ENCODE assay signal across 28 cellular contexts in the genomic region with DNA sequence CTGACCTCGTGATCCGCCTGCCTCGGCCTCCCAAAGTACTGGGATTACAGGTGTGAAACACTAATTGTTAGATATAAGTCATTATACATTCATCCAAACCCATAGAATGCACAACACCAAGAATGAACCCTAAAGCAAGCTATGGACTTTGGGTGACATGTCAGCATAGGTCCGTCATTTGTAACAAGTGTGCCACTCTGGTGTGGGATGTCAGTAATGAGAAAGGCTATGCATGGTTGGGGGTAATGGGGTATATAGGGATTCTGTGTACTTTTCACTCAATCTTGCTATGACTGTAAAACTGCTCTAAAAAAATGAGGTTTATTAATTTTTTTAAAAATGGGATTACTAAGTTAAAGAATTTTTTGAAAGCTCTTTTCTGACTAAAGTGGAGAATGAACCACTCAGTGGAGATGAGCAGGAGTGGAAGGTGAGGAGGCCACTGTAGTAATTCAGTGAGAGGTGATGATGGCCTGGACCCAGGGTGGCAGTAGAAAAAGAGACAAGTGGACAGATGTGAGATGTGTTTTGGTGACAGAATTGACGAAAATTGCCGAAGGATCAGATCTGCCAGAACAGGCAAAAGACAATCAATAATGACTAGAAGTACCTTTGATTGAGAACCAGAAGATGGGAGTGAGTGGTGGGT. TPM values are rescaled to one million over a fixed set of nuclear protein-coding genes. Genes with fewer than 3 reads are reported as not detected.
DNase-seq lines count a peak whose midpoint lies in the region; ATAC-seq and TF ChIP-seq lines count a peak whose summit lies in the region.
"Had no signal": no experiment of that assay in that cellular context is flagged by ENCODE, and none has a peak within 500 bp of the region (broad histone marks: within the 10 kb centered on the region; RNA-seq: fewer than 3 reads in every experiment).

No MANE protein-coding gene starts in this region.

- H3K4me2 ChIP-seq in GM23338, result no peak overlapping the region

- no peak overlapping the region for H2AFZ ChIP-seq in GM23338
- H2AFZ ChIP-seq: GM23248 had no signal

- ATAC-seq in activated T-cell treated with anti-CD3 and anti-CD28 coated beads, Interleukin-2, amount 50 U/mL, for 72 hours (replicated peaks in 1 of 2), result peak; percentile 62 to 82
- no peak for ATAC-seq in GM23338
- ATAC-seq: K562 had no signal

- H3K4me3 Mint-ChIP-seq in T-helper 2 cell treated with Interferon-gamma antibody and Interleukin-4, amounts not matched to agents 5 μg/mL and 100 μg/mL, for 36 hours, result no peak overlapping the region
- peak overlapping the region in 1 of 2 donors; percentile 7 for H3K4me3 Mint-ChIP-seq in activated T-cell treated with anti-CD3 and anti-CD28 coated beads, Interleukin-2, amount 50 U/mL, for 72 hours
- H3K4me3 Mint-ChIP-seq in GM23338, result no peak overlapping the region
- no peak overlapping the region for H3K4me3 Mint-ChIP-seq in progenitor cell of endocrine pancreas (ENCODE audit: low read depth)
- no peak overlapping the region for H3K4me3 Mint-ChIP-seq in chondrocyte (ENCODE audit: unreplicated experiment)
- H3K4me3 Mint-ChIP-seq: B cell; CD8-positive, alpha-beta memory T cell; HFFc6 had no signal

- no peaks in the 10 kb centered on the region for H3K79me2 ChIP-seq in GM23338 (replicated peaks; ENCODE audit: insufficient read depth)

- H3K27me3 Mint-ChIP-seq in T-helper 2 cell treated with Interferon-gamma antibody and Interleukin-4, amounts not matched to agents 5 μg/mL and 100 μg/mL, for 36 hours (ENCODE audit: low read depth), result no peaks in the 10 kb centered on the region
- no peaks in the 10 kb centered on the region for H3K27me3 Mint-ChIP-seq in activated T-cell treated with anti-CD3 and anti-CD28 coated beads, Interleukin-2, amount 50 U/mL, for 72 hours (ENCODE audit: low read depth)
- H3K27me3 Mint-ChIP-seq in GM23338 (ENCODE audit: insufficient read depth, low read depth, poor library complexity) (no peaks in the 10 kb centered on the region), progenitor cell of endocrine pancreas (no peaks in the 10 kb centered on the region), chondrocyte (ENCODE audit: low read depth) (peaks cover 9% of the 10 kb centered on the region)
- H3K27me3 Mint-ChIP-seq: B cell; CD8-positive, alpha-beta memory T cell had no signal

- peaks cover 11% of the 10 kb centered on the region for H3K4me1 Mint-ChIP-seq in T-helper 2 cell treated with Interferon-gamma antibody and Interleukin-4, amounts not matched to agents 5 μg/mL and 100 μg/mL, for 36 hours (ENCODE audit: low read depth)
- peaks cover 29% of the 10 kb centered on the region for H3K4me1 Mint-ChIP-seq in activated T-cell treated with anti-CD3 and anti-CD28 coated beads, Interleukin-2, amount 50 U/mL, for 72 hours (ENCODE audit: low read depth)
- H3K4me1 Mint-ChIP-seq in GM23338 (peaks cover 13% of the 10 kb centered on the region), progenitor cell of endocrine pancreas (ENCODE audit: low read depth) (peaks cover 21% of the 10 kb centered on the region), chondrocyte (ENCODE audit: low read depth) (no peaks in the 10 kb centered on the region)
- H3K4me1 Mint-ChIP-seq: B cell had no signal

- H3K36me3 ChIP-seq in GM23338 (ENCODE audit: insufficient read depth), result no peaks in the 10 kb centered on the region
- H3K36me3 ChIP-seq: HAP-1 had no signal

- no peaks in the 10 kb centered on the region for H3F3A ChIP-seq in GM23338 (replicated peaks; ENCODE audit: low read depth)

- H3K27ac ChIP-seq in GM23338 (ENCODE audit: low read depth), result no peak overlapping the region
- H3K27ac ChIP-seq: 22Rv1, C4-2B, GM23248 had no signal

- peaks cover 2% of the 10 kb centered on the region for H3K36me3 Mint-ChIP-seq in T-helper 2 cell treated with Interferon-gamma antibody and Interleukin-4, amounts not matched to agents 5 μg/mL and 100 μg/mL, for 36 hours (ENCODE audit: low read depth)
- peaks cover 7 to 18% of the 10 kb centered on the region in 2 donors for H3K36me3 Mint-ChIP-seq in activated T-cell treated with anti-CD3 and anti-CD28 coated beads, Interleukin-2, amount 50 U/mL, for 72 hours (ENCODE audit: insufficient read depth in 2 of 2)
- H3K36me3 Mint-ChIP-seq in GM23338 (ENCODE audit: low read depth) (no peaks in the 10 kb centered on the region), progenitor cell of endocrine pancreas (ENCODE audit: insufficient read depth) (no peaks in the 10 kb centered on the region), chondrocyte (ENCODE audit: low read depth) (no peaks in the 10 kb centered on the region)

- peak overlapping the region; percentile 22 for H3K27ac Mint-ChIP-seq in T-helper 2 cell treated with Interferon-gamma antibody and Interleukin-4, amounts not matched to agents 5 μg/mL and 100 μg/mL, for 36 hours
- no peak overlapping the region for H3K27ac Mint-ChIP-seq in activated T-cell treated with anti-CD3 and anti-CD28 coated beads, Interleukin-2, amount 50 U/mL, for 72 hours
- H3K27ac Mint-ChIP-seq in GM23338 (0 out of 2 replicates have a peak overlapping the region, but pooled peaks have one; percentile 5), progenitor cell of endocrine pancreas (peak overlapping the region; percentile 0), chondrocyte (ENCODE audit: unreplicated experiment) (no peak overlapping the region)
- H3K27ac Mint-ChIP-seq: B cell; CD8-positive, alpha-beta memory T cell; HFFc6 had no signal

- peaks cover 7% of the 10 kb centered on the region for H3K9me3 Mint-ChIP-seq in T-helper 2 cell treated with Interferon-gamma antibody and Interleukin-4, amounts not matched to agents 5 μg/mL and 100 μg/mL, for 36 hours
- peaks cover 0 to 2% of the 10 kb centered on the region in 2 donors for H3K9me3 Mint-ChIP-seq in activated T-cell treated with anti-CD3 and anti-CD28 coated beads, Interleukin-2, amount 50 U/mL, for 72 hours
- H3K9me3 Mint-ChIP-seq in GM23338, result no peaks in the 10 kb centered on the region
- H3K9me3 Mint-ChIP-seq in progenitor cell of endocrine pancreas (ENCODE audit: low read depth), result no peaks in the 10 kb centered on the region
- H3K9me3 Mint-ChIP-seq in chondrocyte (ENCODE audit: low read depth), result no peaks in the 10 kb centered on the region
- H3K9me3 Mint-ChIP-seq: CD8-positive, alpha-beta memory T cell; HFFc6 had no signal

- no peak overlapping the region for H3K4me3 ChIP-seq in GM23338
- H3K4me3 ChIP-seq: GM23248, HAP-1, K562 had no signal

- DNase-seq in T-helper 2 cell treated with Interferon-gamma antibody and Interleukin-4, amounts not matched to agents 5 μg/mL and 100 μg/mL, for 36 hours (ENCODE audit: low spot score), result no peak
- DNase-seq in T-helper 2 cell (no peak), activated T-cell treated with anti-CD3 and anti-CD28 coated beads for 4 hours (no peak), GM23338 (ENCODE audit: low spot score) (no peak), progenitor cell of endocrine pancreas (ENCODE audit: low spot score, unreplicated experiment) (no peak), DMS53 (lab: John Stamatoyannopoulos, UW) (no peak), chondrocyte (ENCODE audit: low spot score) (no peak)
- DNase-seq in activated T-cell treated with anti-CD3 and anti-CD28 coated beads, Interleukin-2, amount 50 U/mL, for 72 hours, result no peak
- DNase-seq: CD8-positive, alpha-beta memory T cell; DMS 273 treated with DMSO at 0.1 percent for 48 hours; DMS79 treated with DMSO at 0.1 percent for 48 hours; GM23248; HFFc6; Kasumi-1; MV-4-11; NCI-H1105; NCI-H1436 treated with DMSO at 0.1 percent for 48 hours; NCI-H187 treated with DMSO at 0.1 percent for 48 hours; NCI-H2171 treated with DMSO at 0.1 percent for 48 hours; NCI-H345; NCI-H524; NCI-H774; SIG-M5 had no signal

- no peaks in the 10 kb centered on the region for H4K20me1 ChIP-seq in GM23338 (replicated peaks; ENCODE audit: insufficient read depth)

- peaks cover 14% of the 10 kb centered on the region; the same call in 1 of the 2 replicates for H3K4me1 ChIP-seq in GM23338 (ENCODE audit: insufficient read depth)
- H3K4me1 ChIP-seq: HAP-1 had no signal

- no peaks in the 10 kb centered on the region for H3K9me2 ChIP-seq in GM23338 (ENCODE audit: insufficient read depth)

- H3K27me3 ChIP-seq in GM23338 (ENCODE audit: insufficient read depth), result no peaks in the 10 kb centered on the region

- TF ChIP-seq CTCF in GM23338 (conservative IDR thresholded peaks at IDR 0.05; ENCODE audit: low read depth in 2 of 2) (no peak), progenitor cell of endocrine pancreas (IDR thresholded peaks at IDR 0.05; ENCODE audit: unreplicated experiment) (no peak), chondrocyte (IDR thresholded peaks at IDR 0.05) (no peak)

TF ChIP-seq in GM23338, 12 proteins besides CTCF, POLR2A, EP300 and RAD21 (continues in another document):
- TF ChIP-seq CREB1 (CRISPR knock-in tag; IDR thresholded peaks at IDR 0.05; ENCODE audit: low read depth) (no peak), ZNF114 (CRISPR knock-in tag; IDR thresholded peaks at IDR 0.05) (no peak), ZNF331 (CRISPR knock-in tag; IDR thresholded peaks at IDR 0.05; ENCODE audit: low read depth) (no peak), EZH2phosphoT487 (IDR thresholded peaks at IDR 0.05; ENCODE audit: unreplicated experiment) (no peak), POLR2AphosphoS5 (IDR thresholded peaks at IDR 0.05; ENCODE audit: low read depth) (no peak), STAT1 (IDR thresholded peaks at IDR 0.05; ENCODE audit: unreplicated experiment) (no peak)
- TF ChIP-seq, protein P1, sequence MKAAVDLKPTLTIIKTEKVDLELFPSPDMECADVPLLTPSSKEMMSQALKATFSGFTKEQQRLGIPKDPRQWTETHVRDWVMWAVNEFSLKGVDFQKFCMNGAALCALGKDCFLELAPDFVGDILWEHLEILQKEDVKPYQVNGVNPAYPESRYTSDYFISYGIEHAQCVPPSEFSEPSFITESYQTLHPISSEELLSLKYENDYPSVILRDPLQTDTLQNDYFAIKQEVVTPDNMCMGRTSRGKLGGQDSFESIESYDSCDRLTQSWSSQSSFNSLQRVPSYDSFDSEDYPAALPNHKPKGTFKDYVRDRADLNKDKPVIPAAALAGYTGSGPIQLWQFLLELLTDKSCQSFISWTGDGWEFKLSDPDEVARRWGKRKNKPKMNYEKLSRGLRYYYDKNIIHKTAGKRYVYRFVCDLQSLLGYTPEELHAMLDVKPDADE (IDR thresholded peaks at IDR 0.05), result no peak

RNA-seq across cellular contexts. Expression of a gene that starts 21.3 kb away (rescaled TPM):
- 100 to 1,000 TPM; 135 to 157 TPM for total RNA-seq in activated T-cell treated with anti-CD3 and anti-CD28 coated beads, Interleukin-2, amount 50 U/mL, for 72 hours
- total RNA-seq in GM23338 (2014; rRNA removed; shearing (Covaris generic)), result 4.1 and 5.2 TPM in 2 replicates
- 2.6 and 2.7 TPM in 2 replicates for polyA plus RNA-seq in GM23338 (2016; fragmentation: Nextera tagmentation; extraction: Ambion mirVana)
- total RNA-seq in progenitor cell of endocrine pancreas (0.89 and 1.1 TPM in 2 replicates), chondrocyte (0.15 to 0.40 TPM (median 0.17 TPM) in 3 replicates)

Comparison
In these comparisons a context has a peak if more than half of its experiments do, and no peak if none do; other contexts are left out.
1. H3K27ac Mint-ChIP-seq: peak in T-helper 2 cell treated with Interferon-gamma antibody and Interleukin-4, amounts not matched to agents 5 μg/mL and 100 μg/mL, for 36 hours (single experiment), GM23338 (single experiment) and progenitor cell of endocrine pancreas (single experiment); none in activated T-cell treated with anti-CD3 and anti-CD28 coated beads, Interleukin-2, amount 50 U/mL, for 72 hours (single experiment) and chondrocyte (single experiment).
2. RNA of a gene that starts 21.3 kb away (total RNA-seq): 135 to 157 TPM in activated T-cell treated with anti-CD3 and anti-CD28 coated beads, Interleukin-2, amount 50 U/mL, for 72 hours; 4.1 to 5.2 TPM in GM23338, 0.89 to 1.1 TPM in progenitor cell of endocrine pancreas and 0.15 to 0.40 TPM in chondrocyte; every median in the first group is over 10 times any median in the second.